Comparison of ENCODE assay signal across 11 cellular contexts in the genomic region with DNA sequence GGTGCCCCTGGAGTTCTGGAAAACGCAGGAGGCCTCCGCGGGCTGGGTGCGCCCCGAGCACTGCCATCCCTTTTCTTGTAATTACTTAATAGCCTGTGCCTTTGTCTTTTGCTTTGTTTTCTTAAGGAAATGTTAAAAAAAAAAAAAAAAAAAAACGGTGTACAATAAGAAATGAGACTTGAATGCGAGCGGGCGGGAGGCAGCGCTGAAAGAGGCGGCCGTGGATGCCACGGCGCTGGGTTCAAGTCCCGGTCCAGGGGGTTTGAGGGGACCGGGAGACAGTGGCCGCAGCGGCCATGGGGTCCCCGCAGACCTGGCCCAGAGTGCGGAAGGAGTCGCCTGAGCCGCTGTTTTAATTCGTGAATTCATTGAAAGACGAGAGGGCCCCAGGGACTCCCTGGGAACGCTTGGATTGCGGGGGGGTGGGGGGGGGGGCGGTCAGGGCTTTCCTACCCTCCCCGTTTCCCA.
DNase-seq lines count a peak whose midpoint lies in the region; ATAC-seq and TF ChIP-seq lines count a peak whose summit lies in the region.
"Had no signal": no experiment of that assay in that cellular context is flagged by ENCODE, and none has a peak within 500 bp of the region (broad histone marks: within the 10 kb centered on the region; RNA-seq: fewer than 3 reads in every experiment).

No MANE protein-coding gene starts in this region.

- H3K4me3 ChIP-seq in cardiac muscle cell (peak overlapping the region; percentile 55), fibroblast of pulmonary artery (replicated peaks; ENCODE audit: low read depth, low read length) (peak overlapping the region; percentile 66), neural progenitor cell (peak overlapping the region; percentile 46)

- no peaks in the 10 kb centered on the region for H3K36me3 Mint-ChIP-seq in neural progenitor cell

- no peak for ATAC-seq in Right ventricle myocardium inferior

- peaks cover 2% of the 10 kb centered on the region for H3K27me3 ChIP-seq in cardiac muscle cell
- H3K27me3 ChIP-seq in neural progenitor cell = no peaks in the 10 kb centered on the region
- H3K27me3 ChIP-seq: BE2C had no signal

- peaks cover 56% of the 10 kb centered on the region for H3F3A ChIP-seq in neural progenitor cell (ENCODE audit: low read depth)

- TF ChIP-seq CTCF in cardiac muscle cell (IDR thresholded peaks at IDR 0.05; ENCODE audit: low read depth, low read length) (no peak), fibroblast of pulmonary artery (IDR thresholded peaks at IDR 0.05; ENCODE audit: low read length, missing control alignments) (no peak), neural progenitor cell (IDR thresholded peaks at IDR 0.05) (no peak)

- no peaks in the 10 kb centered on the region for H3K9me3 Mint-ChIP-seq in neural progenitor cell

- peaks cover 8% of the 10 kb centered on the region for H3K79me2 ChIP-seq in neural progenitor cell (ENCODE audit: low read depth)

- no peak overlapping the region for H3K9ac ChIP-seq in neural progenitor cell

- H3K27ac Mint-ChIP-seq in neural progenitor cell = no peak overlapping the region

- no peaks in the 10 kb centered on the region for H3K36me3 ChIP-seq in cardiac muscle cell
- H3K36me3 ChIP-seq in neural progenitor cell = no peaks in the 10 kb centered on the region
- H3K36me3 ChIP-seq: BE2C had no signal

- peak overlapping the region; percentile 78 for H3K4me2 ChIP-seq in neural progenitor cell

- H4K20me1 ChIP-seq in neural progenitor cell (ENCODE audit: low read depth) = no peaks in the 10 kb centered on the region

- peaks cover 5% of the 10 kb centered on the region for H3K27me3 Mint-ChIP-seq in neural progenitor cell (ENCODE audit: insufficient read depth, low read depth)

- intact Hi-C loops in Right ventricle myocardium inferior (cut with DNase I) = loop anchor here (5.0 kb wide), 5 partner anchors 45 to 365 kb away; no protein-coding TSS in a partner anchor

- peaks cover 5% of the 10 kb centered on the region for H3K4me1 ChIP-seq in cardiac muscle cell (ENCODE audit: low read depth)
- H3K4me1 ChIP-seq in neural progenitor cell = peaks cover 64% of the 10 kb centered on the region
- H3K4me1 ChIP-seq: BE2C had no signal

- DNase-seq in cardiac muscle cell (ENCODE audit: low read depth in 1 of 2, low spot score in 1 of 2) = peak in 1 of 2 donors; percentile 25
- no peak for DNase-seq in Right ventricle myocardium inferior (ENCODE audit: missing footprints)
- DNase-seq in fibroblast of pulmonary artery (ENCODE audit: low read depth) = peak; percentile 11
- peak; percentile 42 for DNase-seq in neural progenitor cell (ENCODE audit: low spot score)
- no peak for DNase-seq in superior temporal gyrus (ENCODE audit: extremely low spot score)
- DNase-seq in kidney tubule cell (ENCODE audit: low spot score) = no peak
- DNase-seq in NCI-H2196 treated with DMSO at 0.1 percent for 48 hours (lab: John Stamatoyannopoulos, UW; ENCODE audit: unreplicated experiment) = no peak
- DNase-seq in DMS79 treated with DMSO at 0.1 percent for 48 hours (lab: John Stamatoyannopoulos, UW) = no peak
- DNase-seq: activated naive CD4-positive, alpha-beta T cell treated with anti-CD3 and anti-CD28 coated beads, Interleukin-2, amount 50 U/mL, for 16 hours; NCI-H187 treated with DMSO at 0.1 percent for 48 hours had no signal

- H3K4me3 Mint-ChIP-seq in neural progenitor cell = no peak overlapping the region

- H3K4me1 Mint-ChIP-seq in neural progenitor cell = peaks cover 65% of the 10 kb centered on the region

- H3K27ac ChIP-seq in cardiac muscle cell (no peak overlapping the region), neural progenitor cell (peak overlapping the region; percentile 85)

- no peak overlapping the region for H2AFZ ChIP-seq in neural progenitor cell (replicated peaks)

- H3K9me3 ChIP-seq in cardiac muscle cell (ENCODE audit: low read depth) (no peaks in the 10 kb centered on the region), neural progenitor cell (ENCODE audit: low read depth) (no peaks in the 10 kb centered on the region)
- H3K9me3 ChIP-seq: BE2C had no signal

Comparison
In these comparisons a context has a peak if more than half of its experiments do, and no peak if none do; other contexts are left out.
1. DNase-seq: peak in fibroblast of pulmonary artery (single experiment) and neural progenitor cell (single experiment); none in Right ventricle myocardium inferior (single experiment), superior temporal gyrus (single experiment), kidney tubule cell (single experiment), NCI-H2196 treated with DMSO at 0.1 percent for 48 hours (single experiment) and DMS79 treated with DMSO at 0.1 percent for 48 hours (single experiment).
2. Peak in every context shown above with its lines, with median percentiles within 50 percentile points of each other: H3K4me3 ChIP-seq.